Comparison of ENCODE assay signal across 15 cellular contexts in the genomic region with DNA sequence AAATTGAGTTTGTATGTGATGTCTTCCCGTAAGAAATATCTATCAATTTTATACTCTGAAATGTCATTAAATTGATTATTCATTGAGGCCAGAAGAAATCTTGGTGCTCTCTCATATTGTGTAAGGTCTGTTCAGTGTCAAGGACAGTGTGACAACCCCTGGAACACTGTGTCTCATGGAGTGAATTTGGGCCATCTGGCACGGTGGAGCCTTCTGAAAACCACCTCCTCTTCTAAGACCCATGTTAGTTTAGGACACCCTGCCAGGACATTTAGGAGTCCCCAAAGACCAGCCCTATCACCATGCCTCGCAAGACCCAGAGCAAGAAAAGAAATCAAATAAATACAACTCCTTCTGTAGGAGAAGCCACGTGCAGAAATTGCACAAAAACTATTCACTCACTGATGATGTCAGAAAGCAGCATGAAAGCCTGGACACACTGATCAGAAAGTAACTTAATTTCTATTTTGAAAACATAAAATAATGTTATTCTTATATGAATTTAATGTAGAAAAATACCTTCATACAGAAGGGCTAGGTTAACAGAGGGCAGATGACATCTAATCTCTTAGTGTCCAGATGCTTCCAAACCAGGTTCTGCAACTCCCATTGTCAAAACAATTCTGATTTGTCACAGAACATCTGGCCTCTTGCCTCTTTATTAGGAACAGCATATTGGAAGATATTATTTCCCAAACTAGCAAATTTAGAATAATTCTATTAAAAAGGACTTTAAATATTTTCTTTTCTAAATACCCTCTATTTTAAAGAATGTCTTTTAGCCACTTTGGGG.
"Had no signal": no experiment of that assay in that cellular context is flagged by ENCODE, and none has a peak within 500 bp of the region (broad histone marks: within the 10 kb centered on the region; RNA-seq: fewer than 3 reads in every experiment).

No MANE protein-coding gene starts in this region.

- H3K4me3 Mint-ChIP-seq: activated CD4-positive, alpha-beta memory T cell treated with anti-CD3 and anti-CD28 coated beads for 36 hours; activated naive CD8-positive, alpha-beta T cell treated with anti-CD3 and anti-CD28 coated beads for 36 hours; nephron; stimulated activated naive CD8-positive, alpha-beta T cell treated with anti-CD3 and anti-CD28 coated beads, Interleukin-15, Interleukin-2, amounts not matched to agents 100 ng/mL and 50 ng/mL, for 24 hours had no signal

- ATAC-seq: foreskin keratinocyte, left lung had no signal

- H3K27ac Mint-ChIP-seq: activated CD4-positive, alpha-beta memory T cell treated with anti-CD3 and anti-CD28 coated beads for 36 hours; activated naive CD8-positive, alpha-beta T cell treated with anti-CD3 and anti-CD28 coated beads for 36 hours; nephron; stimulated activated naive CD8-positive, alpha-beta T cell treated with anti-CD3 and anti-CD28 coated beads, Interleukin-15, Interleukin-2, amounts not matched to agents 100 ng/mL and 50 ng/mL, for 24 hours had no signal

- H3K4me3 ChIP-seq: esophagus muscularis mucosa, left lung, ovary had no signal

- H3K27me3 Mint-ChIP-seq: activated CD4-positive, alpha-beta memory T cell treated with anti-CD3 and anti-CD28 coated beads for 36 hours; activated naive CD8-positive, alpha-beta T cell treated with anti-CD3 and anti-CD28 coated beads for 36 hours; stimulated activated naive CD8-positive, alpha-beta T cell treated with anti-CD3 and anti-CD28 coated beads, Interleukin-15, Interleukin-2, amounts not matched to agents 100 ng/mL and 50 ng/mL, for 24 hours had no signal

- H3K36me3 Mint-ChIP-seq: activated CD4-positive, alpha-beta memory T cell treated with anti-CD3 and anti-CD28 coated beads for 36 hours; activated naive CD8-positive, alpha-beta T cell treated with anti-CD3 and anti-CD28 coated beads for 36 hours had no signal

- H3K4me1 Mint-ChIP-seq: activated naive CD8-positive, alpha-beta T cell treated with anti-CD3 and anti-CD28 coated beads for 36 hours had no signal

- DNase-seq: activated CD4-positive, alpha-beta memory T cell treated with anti-CD3 and anti-CD28 coated beads for 36 hours; activated gamma-delta T cell; activated naive CD8-positive, alpha-beta T cell treated with anti-CD3 and anti-CD28 coated beads for 36 hours; activated T-cell treated with anti-CD3 and anti-CD28 coated beads, Interleukin-2, amount 50 U/mL, for 48 hours; aorta; foreskin keratinocyte; left lung; mesendoderm; stimulated activated CD4-positive, alpha-beta T cell treated with anti-CD3 and anti-CD28 coated beads, Interleukin-15, amount 100 ng/mL, for 24 hours; stimulated activated CD4-positive, alpha-beta T cell treated with anti-CD3 and anti-CD28 coated beads, Interleukin-4, amount 100 ng/mL, for 24 hours; T1000 had no signal
